1 cellular context compared by ENCODE assay signal in genomic region chr6:14017626-14018475, GRCh38.
TF ChIP-seq lines count a peak whose summit lies in the region.

No MANE protein-coding gene starts in this region.

TF ChIP-seq in IMR-90, 13 proteins besides CTCF, POLR2A, EP300 and RAD21:
- TF ChIP-seq CEBPB (IDR thresholded peaks at IDR 0.05; ENCODE audit: low read depth, low read length), result no peak
- no peak for TF ChIP-seq CHD1 (IDR thresholded peaks at IDR 0.05; ENCODE audit: low read depth, low read length)
- TF ChIP-seq RFX5 (IDR thresholded peaks at IDR 0.05; ENCODE audit: low read depth, low read length), result no peak
- TF ChIP-seq MAZ (IDR thresholded peaks at IDR 0.05; ENCODE audit: borderline replicate concordance, low read depth, low read length), result no peak
- no peak for TF ChIP-seq SMC3 (IDR thresholded peaks at IDR 0.05; ENCODE audit: low read depth, low read length)
- TF ChIP-seq MXI1 (IDR thresholded peaks at IDR 0.05; ENCODE audit: borderline replicate concordance, low read depth, low read length), result no peak
- no peak for TF ChIP-seq FOS (IDR thresholded peaks at IDR 0.05; ENCODE audit: low read depth, low read length)
- no peak for TF ChIP-seq USF2 (IDR thresholded peaks at IDR 0.05; ENCODE audit: low read depth, low read length)
- TF ChIP-seq ELK1 (IDR thresholded peaks at IDR 0.05; ENCODE audit: borderline replicate concordance, low read depth, low read length), result no peak
- no peak for TF ChIP-seq NFE2L2 (IDR thresholded peaks at IDR 0.05; ENCODE audit: low read depth, low read length)
- TF ChIP-seq BHLHE40 (IDR thresholded peaks at IDR 0.05; ENCODE audit: low read depth, low read length), result no peak
